19 cellular contexts compared by ENCODE assay signal in the genomic region with DNA sequence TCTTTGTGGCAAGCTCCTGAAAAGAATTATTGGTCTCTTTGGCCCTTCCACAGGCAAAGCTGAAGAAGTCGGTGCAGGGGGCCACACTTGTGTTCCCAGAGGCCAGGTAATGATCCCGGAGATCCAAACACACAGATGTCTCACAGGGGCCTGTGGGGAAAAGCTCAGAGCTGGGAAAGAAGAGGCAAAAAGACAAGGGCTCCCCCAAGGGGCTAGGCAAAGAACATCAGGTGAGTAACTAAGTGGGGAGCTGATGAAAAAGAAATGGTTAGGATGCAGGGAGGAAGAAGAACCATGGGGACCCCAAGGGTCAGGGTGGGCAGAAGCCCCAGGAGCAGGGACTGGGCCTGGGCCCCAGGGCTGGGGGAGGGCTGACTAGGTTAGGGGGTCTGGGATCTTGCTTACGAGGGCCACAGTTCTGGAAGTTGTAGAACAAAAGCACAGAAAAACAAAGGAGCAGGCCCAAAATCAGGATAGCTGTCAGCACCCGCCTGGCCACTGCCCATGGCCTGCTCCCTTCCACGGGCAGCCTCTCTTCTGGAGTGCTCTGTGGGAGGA. TPM values are rescaled to one million over a fixed set of nuclear protein-coding genes. Genes with fewer than 3 reads are reported as not detected.
DNase-seq lines count a peak whose midpoint lies in the region; ATAC-seq and TF ChIP-seq lines count a peak whose summit lies in the region.
"Had no signal": no experiment of that assay in that cellular context is flagged by ENCODE, and none has a peak within 500 bp of the region (broad histone marks: within the 10 kb centered on the region; RNA-seq: fewer than 3 reads in every experiment).

No MANE protein-coding gene starts in this region.

- TF ChIP-seq CTCF in GM12875 (IDR thresholded peaks at IDR 0.05; ENCODE audit: borderline replicate concordance, insufficient read depth, low read depth, low read length), result peak; percentile 36; the same call in 1 of the 2 replicates
- TF ChIP-seq CTCF in foreskin keratinocyte (conservative IDR thresholded peaks at IDR 0.05), result peak; percentile 51
- no peak for TF ChIP-seq CTCF in ovary (IDR thresholded peaks at IDR 0.05)

- no peak overlapping the region for H3K27ac ChIP-seq in foreskin keratinocyte
- H3K27ac ChIP-seq in ovary, result no peak overlapping the region
- H3K27ac ChIP-seq: SJSA1 had no signal

- no peaks in the 10 kb centered on the region for H3K36me3 ChIP-seq in ovary
- H3K36me3 ChIP-seq: SJSA1 had no signal

- TF ChIP-seq POLR2A in ovary (IDR thresholded peaks at IDR 0.05), result no peak

- ATAC-seq in foreskin keratinocyte, result no peak
- ATAC-seq in HG02973 (IDR thresholded peaks at IDR 0.05; ENCODE audit: unreplicated experiment), result no peak
- ATAC-seq in GM21723 (IDR thresholded peaks at IDR 0.05; ENCODE audit: unreplicated experiment), result no peak
- no peak for ATAC-seq in HG02840 (IDR thresholded peaks at IDR 0.05; ENCODE audit: low FRiP score, unreplicated experiment)
- ATAC-seq: right cardiac atrium; stimulated activated naive B cell treated with anti-CD40 and anti-IgM and Interleukin-4, amounts not matched to agents 10 μg/mL and 1 μg/mL and 100 μg/mL, for 72 hours had no signal

- WGBS in ovary, 3 donors, result 79 to 83% (median 81%) methylated on average over 5 of the region's 5 CpGs

- no peaks in the 10 kb centered on the region for H3K27me3 ChIP-seq in foreskin keratinocyte
- H3K27me3 ChIP-seq in ovary, result no peaks in the 10 kb centered on the region
- H3K27me3 ChIP-seq: SJSA1 had no signal

- H3K4me3 ChIP-seq in GM12875 (ENCODE audit: low read depth, low read length), result no peak overlapping the region
- H3K4me3 ChIP-seq in ovary, result no peak overlapping the region
- H3K4me3 ChIP-seq: SJSA1 had no signal

- intact Hi-C loops in ovary (cut with DNase I), result no loop called here

- no peaks in the 10 kb centered on the region for H3K9me3 ChIP-seq in ovary

- DNase-seq in CD1c-positive myeloid dendritic cell (ENCODE audit: extremely low spot score), result peak; percentile 8
- peak; percentile 2 for DNase-seq in OCI-M1 (lab: John Stamatoyannopoulos, UW)
- no peak for DNase-seq in foreskin keratinocyte
- no peak for DNase-seq in ovary
- DNase-seq: activated CD4-positive, CD25-positive, alpha-beta regulatory T cell; CD4-positive, CD25-positive, alpha-beta regulatory T cell; hypothalamus; NCI-H1694 treated with DMSO at 0.1 percent for 48 hours; NCI-H526 treated with DMSO at 0.1 percent for 48 hours; right cardiac atrium; stimulated activated naive B cell treated with anti-CD40 and anti-IgM and Interleukin-4, amounts not matched to agents 10 μg/mL and 1 μg/mL and 100 μg/mL, for 72 hours had no signal

- H3K4me1 ChIP-seq in foreskin keratinocyte (peaks cover 8% of the 10 kb centered on the region), ovary (ENCODE audit: insufficient read depth) (no peaks in the 10 kb centered on the region)

- TF ChIP-seq EP300 in ovary (IDR thresholded peaks at IDR 0.05), result no peak

RNA-seq across cellular contexts. Expression of a gene that starts 1.1 kb away (rescaled TPM):
- not detected in 2 replicates for total RNA-seq in foreskin keratinocyte
- polyA plus RNA-seq in foreskin keratinocyte, result 0.04 TPM in 1 of 2 replicates, not detected in the other
- 1 to 10 TPM in 2 of 7 donors, under 1 TPM in 4, not detected in 1; 0.20 to 2.5 (median 0.78) TPM for total RNA-seq in ovary
- under 1 TPM; 0.11 to 0.13 TPM for polyA plus RNA-seq in ovary
- total RNA-seq: G401 had no signal
- polyA plus RNA-seq: CD4-positive, CD25-positive, alpha-beta regulatory T cell had no signal

RNA-seq across cellular contexts. Expression of a gene that starts 21.8 kb away (rescaled TPM):
- total RNA-seq in foreskin keratinocyte, result not detected in 2 replicates
- not detected in 2 replicates for polyA plus RNA-seq in foreskin keratinocyte
- not detected for total RNA-seq in ovary
- not detected for polyA plus RNA-seq in ovary
- total RNA-seq: CD4-positive, CD25-positive, alpha-beta regulatory T cell; cerebellum; G401; lower leg skin; right cardiac atrium; SJSA1 had no signal
- polyA plus RNA-seq: CD4-positive, CD25-positive, alpha-beta regulatory T cell; right cardiac atrium had no signal

RNA-seq across cellular contexts. Expression of a gene that starts 27.5 kb away (rescaled TPM):
- total RNA-seq in foreskin keratinocyte, result not detected in 2 replicates
- not detected in 2 replicates for polyA plus RNA-seq in foreskin keratinocyte
- not detected for total RNA-seq in ovary
- polyA plus RNA-seq in ovary, result not detected
- total RNA-seq: CD4-positive, CD25-positive, alpha-beta regulatory T cell; G401; lower leg skin; right cardiac atrium; SJSA1 had no signal
- polyA plus RNA-seq: CD4-positive, CD25-positive, alpha-beta regulatory T cell; right cardiac atrium had no signal

Comparison
In these comparisons a context has a peak if more than half of its experiments do, and no peak if none do; other contexts are left out.
1. DNase-seq: peak in CD1c-positive myeloid dendritic cell (single experiment) and OCI-M1 (single experiment); none in foreskin keratinocyte (0 of 2) and ovary (0 of 5).
2. CTCF ChIP-seq: peak in GM12875 (single experiment) and foreskin keratinocyte (single experiment); none in ovary (0 of 3).